In the genomic region with DNA sequence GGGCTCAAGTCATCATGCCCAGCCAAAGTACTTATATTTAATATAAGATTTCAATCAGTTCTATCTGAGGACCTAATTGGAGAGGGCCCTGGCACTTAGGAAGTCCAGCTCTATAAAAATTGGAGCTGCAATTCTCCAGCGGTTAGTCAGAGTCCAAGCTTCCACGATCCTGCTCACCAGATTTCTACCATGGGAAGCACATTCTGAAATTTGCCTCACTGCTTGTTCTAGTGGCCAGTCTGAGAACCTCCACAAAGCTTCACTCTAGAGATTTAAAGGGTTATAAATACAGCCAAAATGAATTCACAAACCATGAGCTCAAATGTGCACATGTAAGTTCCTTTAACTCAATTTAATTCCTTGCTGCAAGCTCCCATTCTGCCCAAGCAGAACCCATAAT, we compare ENCODE assay signal across 1 cellular context.
TF ChIP-seq lines count a peak whose summit lies in the region.

No MANE protein-coding gene starts in this region.

TF ChIP-seq in IMR-90, 13 proteins besides CTCF, POLR2A, EP300 and RAD21 (continued from another document):
- TF ChIP-seq USF2 (IDR thresholded peaks at IDR 0.05; ENCODE audit: low read depth, low read length) (no peak), CEBPB (IDR thresholded peaks at IDR 0.05; ENCODE audit: low read depth, low read length) (no peak)
TF ChIP-seq in IMR-90: peak in this region for 0.
